Comparison of ENCODE assay signal across 26 cellular contexts in the genomic region with DNA sequence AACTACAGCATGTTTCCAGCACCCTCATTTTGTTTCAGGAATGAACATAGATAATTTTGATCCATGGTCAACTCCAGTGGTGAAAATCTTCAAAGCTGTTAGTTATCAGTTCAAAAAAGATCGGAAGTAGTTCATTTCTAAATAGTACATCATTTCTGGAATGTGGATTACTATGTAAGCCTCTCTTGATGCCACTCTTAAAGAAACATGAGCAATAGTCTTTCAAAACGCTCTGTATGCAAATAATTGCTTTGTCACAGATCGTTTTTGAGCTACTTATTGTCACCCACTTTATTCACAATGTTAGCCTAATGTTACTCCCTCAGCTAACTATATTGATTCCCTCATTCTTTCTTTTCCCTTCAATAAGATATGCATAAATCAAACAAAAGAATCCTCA.
"Had no signal": no experiment of that assay in that cellular context is flagged by ENCODE, and none has a peak within 500 bp of the region (broad histone marks: within the 10 kb centered on the region; RNA-seq: fewer than 3 reads in every experiment).

No MANE protein-coding gene starts in this region.

- H3K27ac Mint-ChIP-seq: nephron; stimulated activated memory B cell treated with anti-CD40 and anti-IgM and Interleukin-4, amounts not matched to agents 10 μg/mL and 1 μg/mL and 100 μg/mL, for 72 hours; stimulated activated naive CD8-positive, alpha-beta T cell treated with anti-CD3 and anti-CD28 coated beads, Interleukin-15, amount 100 ng/mL, for 72 hours; type B pancreatic cell had no signal

- H3K27ac ChIP-seq: lower lobe of right lung, pancreas, prostate gland, sigmoid colon, tibial nerve, uterus had no signal

- H3K4me1 ChIP-seq: lower lobe of right lung, prostate gland, sigmoid colon, tibial nerve, uterus had no signal

- H3K36me3 Mint-ChIP-seq: naive thymus-derived CD8-positive, alpha-beta T cell; stimulated activated memory B cell treated with anti-CD40 and anti-IgM and Interleukin-4, amounts not matched to agents 10 μg/mL and 1 μg/mL and 100 μg/mL, for 72 hours; type B pancreatic cell had no signal

- H3K4me3 Mint-ChIP-seq: naive thymus-derived CD8-positive, alpha-beta T cell; nephron; neural crest cell; stimulated activated memory B cell treated with anti-CD40 and anti-IgM and Interleukin-4, amounts not matched to agents 10 μg/mL and 1 μg/mL and 100 μg/mL, for 72 hours; stimulated activated naive CD8-positive, alpha-beta T cell treated with anti-CD3 and anti-CD28 coated beads, Interleukin-15, amount 100 ng/mL, for 72 hours; type B pancreatic cell had no signal

- H3K4me1 Mint-ChIP-seq: nephron; stimulated activated memory B cell treated with anti-CD40 and anti-IgM and Interleukin-4, amounts not matched to agents 10 μg/mL and 1 μg/mL and 100 μg/mL, for 72 hours; stimulated activated naive CD8-positive, alpha-beta T cell treated with anti-CD3 and anti-CD28 coated beads, Interleukin-15, amount 100 ng/mL, for 72 hours had no signal

- H3K27me3 ChIP-seq: pancreas, sigmoid colon, tibial nerve, uterus had no signal

- H3K27me3 Mint-ChIP-seq: stimulated activated memory B cell treated with anti-CD40 and anti-IgM and Interleukin-4, amounts not matched to agents 10 μg/mL and 1 μg/mL and 100 μg/mL, for 72 hours; stimulated activated naive CD8-positive, alpha-beta T cell treated with anti-CD3 and anti-CD28 coated beads, Interleukin-15, amount 100 ng/mL, for 72 hours had no signal

- ATAC-seq: left cardiac atrium; left lobe of liver; naive thymus-derived CD8-positive, alpha-beta T cell; pancreas; right cardiac atrium; stimulated activated memory B cell treated with anti-CD40 and anti-IgM and Interleukin-4, amounts not matched to agents 10 μg/mL and 1 μg/mL and 100 μg/mL, for 72 hours; stimulated activated naive CD8-positive, alpha-beta T cell treated with anti-CD3 and anti-CD28 coated beads, Interleukin-15, amount 100 ng/mL, for 72 hours had no signal

- H3K36me3 ChIP-seq: lower lobe of right lung, pancreas, prostate gland, sigmoid colon, tibial nerve, uterus had no signal

- H3K4me3 ChIP-seq: lower lobe of right lung, pancreas, prostate gland, sigmoid colon, tibial nerve, uterus had no signal

- DNase-seq: hippocampal formation; kidney glomerular epithelial cell; left cardiac atrium; lower lobe of right lung; mammary epithelial cell; mesenchymal stem cell; naive thymus-derived CD8-positive, alpha-beta T cell; pancreas; posterior cingulate gyrus; right cardiac atrium; sigmoid colon; small intestine; stimulated activated CD4-positive, alpha-beta T cell treated with anti-CD3 and anti-CD28 coated beads, Interleukin-1b, Interleukin-23, amount 100 ng/mL, for 48 hours; stimulated activated CD4-positive, alpha-beta T cell treated with anti-CD3 and anti-CD28 coated beads, Interleukin-2, amount 100 ng/mL, for 48 hours; stimulated activated CD4-positive, alpha-beta T cell treated with anti-CD3 and anti-CD28 coated beads, Interleukin-4, amount 100 ng/mL, for 4 hours; stimulated activated CD8-positive, alpha-beta memory T cell treated with anti-CD3 and anti-CD28 coated beads, Interleukin-4, amount 100 ng/mL, for 48 hours; stimulated activated naive CD4-positive, alpha-beta T cell treated with Interleukin-2 at 50 U/mL for 16 hours; stimulated activated naive CD8-positive, alpha-beta T cell treated with anti-CD3 and anti-CD28 coated beads, Interleukin-15, amount 100 ng/mL, for 72 hours; uterus had no signal

- H3K9me3 ChIP-seq: lower lobe of right lung, pancreas, prostate gland, sigmoid colon, tibial nerve, uterus had no signal

- H3K9me3 Mint-ChIP-seq: naive thymus-derived CD8-positive, alpha-beta T cell; nephron; neural crest cell; stimulated activated memory B cell treated with anti-CD40 and anti-IgM and Interleukin-4, amounts not matched to agents 10 μg/mL and 1 μg/mL and 100 μg/mL, for 72 hours; stimulated activated naive CD8-positive, alpha-beta T cell treated with anti-CD3 and anti-CD28 coated beads, Interleukin-15, amount 100 ng/mL, for 72 hours; type B pancreatic cell had no signal
